In genomic region chr7:65809982-65810288, GRCh38 we compare ENCODE assay signal across 13 cellular contexts.
DNase-seq lines count a peak whose midpoint lies in the region; ATAC-seq and TF ChIP-seq lines count a peak whose summit lies in the region.
"Had no signal": no experiment of that assay in that cellular context is flagged by ENCODE, and none has a peak within 500 bp of the region (broad histone marks: within the 10 kb centered on the region; RNA-seq: fewer than 3 reads in every experiment).

No MANE protein-coding gene starts in this region.

- TF ChIP-seq CTCF in GM13976 (IDR thresholded peaks at IDR 0.05; ENCODE audit: borderline replicate concordance, control extremely low read depth, extremely low read depth, insufficient read depth, missing control alignments): no peak

- peak; percentile 52 for ATAC-seq in GM19035 (IDR thresholded peaks at IDR 0.05; ENCODE audit: unreplicated experiment)
- ATAC-seq in HG02571 (IDR thresholded peaks at IDR 0.05; ENCODE audit: unreplicated experiment): peak; percentile 13
- ATAC-seq in HG03175 (IDR thresholded peaks at IDR 0.05; ENCODE audit: unreplicated experiment): peak; percentile 42

- in situ Hi-C loops in GM13976 (cut with MboI; ENCODE audit: low sequenced_read_pairs, unreplicated experiment): no loop called here

- peaks cover 0 to 47% (median 34%) of the 10 kb centered on the region in 10 experiments; a peak in 17 of 20 replicates for H3K4me1 ChIP-seq in BLaER1 treated with 17β-estradiol and CSF1 and Interleukin-3, amounts not matched to agents 10 nM and 100 nM
- H3K4me1 ChIP-seq: right atrium auricular region had no signal

- DNase-seq in H4 (ENCODE audit: low spot score) (no peak), MV-4-11 (lab: John Stamatoyannopoulos, UW) (no peak), hepatic stellate cell (ENCODE audit: low spot score) (no peak), GM13976 (ENCODE audit: low spot score) (no peak)
- DNase-seq: activated CD4-positive, alpha-beta memory T cell treated with anti-CD3 and anti-CD28 coated beads, Interleukin-2, amount 10 ng/mL, durations not matched to agents 7 days and 5 days; activated naive CD8-positive, alpha-beta T cell treated with anti-CD3 and anti-CD28 coated beads, Interleukin-2, amount 10 ng/mL, durations not matched to agents 7 days and 5 days; immature natural killer cell; PC-9 had no signal

- H3K9ac ChIP-seq in BLaER1 treated with 17β-estradiol and CSF1 and Interleukin-3, amounts not matched to agents 10 nM and 100 nM: peak overlapping the region in 4 of 11 experiments; percentile 4 to 57 (median 28); a peak in 3 of 22 replicates

- H4K20me1 ChIP-seq in BLaER1 treated with 17β-estradiol and CSF1 and Interleukin-3, amounts not matched to agents 10 nM and 100 nM: no peaks in the 10 kb centered on the region

- H3K36me3 ChIP-seq in BLaER1 treated with 17β-estradiol and CSF1 and Interleukin-3, amounts not matched to agents 10 nM and 100 nM: no peaks in the 10 kb centered on the region
- H3K36me3 ChIP-seq: right atrium auricular region had no signal

- H3K9me3 ChIP-seq in BLaER1 treated with 17β-estradiol and CSF1 and Interleukin-3, amounts not matched to agents 10 nM and 100 nM (replicated peaks in 1 of 11): no peaks in the 10 kb centered on the region
- H3K9me3 ChIP-seq: right atrium auricular region had no signal

- no peaks in the 10 kb centered on the region for H3K27me3 ChIP-seq in BLaER1 treated with 17β-estradiol and CSF1 and Interleukin-3, amounts not matched to agents 10 nM and 100 nM
- H3K27me3 ChIP-seq: right atrium auricular region had no signal

- H3K4me2 ChIP-seq in BLaER1 treated with 17β-estradiol and CSF1 and Interleukin-3, amounts not matched to agents 10 nM and 100 nM: peak overlapping the region in 9 of 11 experiments; percentile 57 to 85 (median 73); a peak in 18 of 22 replicates
- H3K4me2 ChIP-seq: PC-9 had no signal

- H3K4me3 ChIP-seq in BLaER1 treated with 17β-estradiol and CSF1 and Interleukin-3, amounts not matched to agents 10 nM and 100 nM: no peak overlapping the region
- H3K4me3 ChIP-seq: PC-9, right atrium auricular region had no signal

- peak overlapping the region in 6 of 11 experiments; percentile 1 to 77 (median 62); a peak in 10 of 22 replicates for H3K27ac ChIP-seq in BLaER1 treated with 17β-estradiol and CSF1 and Interleukin-3, amounts not matched to agents 10 nM and 100 nM
- H3K27ac ChIP-seq: PC-9, right atrium auricular region had no signal
